12 cellular contexts compared by ENCODE assay signal in genomic region chr4:153731239-153731638, GRCh38. TPM values are rescaled to one million over a fixed set of nuclear protein-coding genes. Genes with fewer than 3 reads are reported as not detected.
DNase-seq lines count a peak whose midpoint lies in the region; ATAC-seq and TF ChIP-seq lines count a peak whose summit lies in the region.
"Had no signal": no experiment of that assay in that cellular context is flagged by ENCODE, and none has a peak within 500 bp of the region (broad histone marks: within the 10 kb centered on the region; RNA-seq: fewer than 3 reads in every experiment).

No MANE protein-coding gene starts in this region.

- intact Hi-C loops in dorsolateral prefrontal cortex (cut with DNase I) = no loop called here

- no peaks in the 10 kb centered on the region for H3K27me3 ChIP-seq in dorsolateral prefrontal cortex
- H3K27me3 ChIP-seq: upper lobe of left lung had no signal

- TF ChIP-seq CTCF in fibroblast of villous mesenchyme (IDR thresholded peaks at IDR 0.05; ENCODE audit: insufficient read depth, low read depth, low read length) (no peak), dorsolateral prefrontal cortex (IDR thresholded peaks at IDR 0.05 in 54 of 56, conservative IDR thresholded peaks at IDR 0.05 in 2 of 56; ENCODE audit: low read depth in 1 of 56, partially characterized antibody in 56 of 56) (no peak)

- DNase-seq in A172 (ENCODE audit: low spot score) (peak; percentile 68), HCEC 1CT (peak; percentile 79), SW480 (ENCODE audit: low spot score) (peak; percentile 68), fibroblast of villous mesenchyme (ENCODE audit: low read depth) (peak; percentile 52), dorsolateral prefrontal cortex (no peak), NK-92 (lab: John Stamatoyannopoulos, UW; ENCODE audit: unreplicated experiment) (no peak), UCSD-AML1 (lab: John Stamatoyannopoulos, UW; ENCODE audit: unreplicated experiment) (no peak)
- DNase-seq: NCI-H1417 treated with DMSO at 0.1 percent for 48 hours, T-helper 17 cell, upper lobe of left lung had no signal

- no peak for ATAC-seq in GM18870 (IDR thresholded peaks at IDR 0.05; ENCODE audit: unreplicated experiment)
- ATAC-seq: T-helper 17 cell had no signal

- H3K4me3 ChIP-seq in fibroblast of villous mesenchyme (ENCODE audit: low read depth, low read length) (no peak overlapping the region), dorsolateral prefrontal cortex (no peak overlapping the region)
- H3K4me3 ChIP-seq: prostate gland, upper lobe of left lung had no signal

- no peak overlapping the region for H3K27ac ChIP-seq in dorsolateral prefrontal cortex
- H3K27ac ChIP-seq: prostate gland, upper lobe of left lung had no signal

RNA-seq across cellular contexts. Expression of gene RNF175, which starts 28.6 kb away (rescaled TPM):
- not detected in 2 replicates for total RNA-seq in A172 (2014; rRNA removed; shearing (Covaris generic))
- total RNA-seq in fibroblast of villous mesenchyme = not detected in 2 replicates
- total RNA-seq in dorsolateral prefrontal cortex = 10 to 100 TPM in 119 of 120 experiments, 1 to 10 TPM in 1; 8.7 to 46.5 (median 29.8) TPM
- total RNA-seq: T-helper 17 cell, upper lobe of left lung had no signal

RNA-seq across cellular contexts. Expression of gene TLR2, which starts 47.2 kb away (rescaled TPM):
- total RNA-seq in A172 (2014; rRNA removed; shearing (Covaris generic)) = not detected in 2 replicates
- under 0.01 and 0.32 TPM in 2 replicates for total RNA-seq in fibroblast of villous mesenchyme
- 10 to 100 TPM in 73 of 120 experiments, 1 to 10 TPM in 47; 1.9 to 39.1 (median 11.7) TPM for total RNA-seq in dorsolateral prefrontal cortex

RNA-seq across cellular contexts. Expression of gene SFRP2, which starts 57.6 kb away (rescaled TPM):
- not detected in 2 replicates for total RNA-seq in A172 (2014; rRNA removed; shearing (Covaris generic))
- not detected in 2 replicates for total RNA-seq in fibroblast of villous mesenchyme
- 10 to 100 TPM in 51 of 120 experiments, 1 to 10 TPM in 69; 1.9 to 28.8 (median 9.3) TPM for total RNA-seq in dorsolateral prefrontal cortex
- total RNA-seq: T-helper 17 cell had no signal

Comparison
In these comparisons a context has a peak if more than half of its experiments do, and no peak if none do; other contexts are left out.
1. DNase-seq: peak in A172 (single experiment), HCEC 1CT (single experiment), SW480 (single experiment) and fibroblast of villous mesenchyme (single experiment); none in dorsolateral prefrontal cortex (0 of 10), NK-92 (single experiment) and UCSD-AML1 (single experiment).